Comparison of ENCODE assay signal across 14 cellular contexts in genomic region chr10:22278441-22278782, GRCh38. TPM values are rescaled to one million over a fixed set of nuclear protein-coding genes. Genes with fewer than 3 reads are reported as not detected.
DNase-seq lines count a peak whose midpoint lies in the region; ATAC-seq and TF ChIP-seq lines count a peak whose summit lies in the region.
"Had no signal": no experiment of that assay in that cellular context is flagged by ENCODE, and none has a peak within 500 bp of the region (broad histone marks: within the 10 kb centered on the region; RNA-seq: fewer than 3 reads in every experiment).

No MANE protein-coding gene starts in this region.

- H4K20me1 ChIP-seq in GM23338 (replicated peaks; ENCODE audit: insufficient read depth): no peaks in the 10 kb centered on the region

- peak overlapping the region; percentile 55 for H3K4me2 ChIP-seq in GM23338
- H3K4me2 ChIP-seq: KMS-11 had no signal

- 0 out of 2 replicates have a peak, but pooled peaks cover 5% of the 10 kb centered on the region for H3F3A ChIP-seq in GM23338 (replicated peaks; ENCODE audit: low read depth)

- H3K4me3 ChIP-seq in GM23338: no peak overlapping the region
- H3K4me3 ChIP-seq in iPS-20b (ENCODE audit: low read length): 0 out of 2 replicates have a peak overlapping the region, but pooled peaks have one; percentile 3

- no peak for ATAC-seq in GM23338
- ATAC-seq: CD8-positive, alpha-beta T cell had no signal

- no peak overlapping the region for H3K27ac Mint-ChIP-seq in GM23338
- H3K27ac Mint-ChIP-seq: CD8-positive, alpha-beta T cell had no signal

- H3K27me3 ChIP-seq in GM23338 (ENCODE audit: insufficient read depth): no peaks in the 10 kb centered on the region
- H3K27me3 ChIP-seq in iPS-20b (ENCODE audit: insufficient read depth, low read length): no peaks in the 10 kb centered on the region

- no peaks in the 10 kb centered on the region for H3K9me3 Mint-ChIP-seq in GM23338
- H3K9me3 Mint-ChIP-seq: CD8-positive, alpha-beta T cell had no signal

- no peaks in the 10 kb centered on the region for H3K36me3 Mint-ChIP-seq in GM23338 (ENCODE audit: low read depth)
- H3K36me3 Mint-ChIP-seq: CD8-positive, alpha-beta T cell had no signal

- H3K9me2 ChIP-seq in GM23338 (ENCODE audit: insufficient read depth): 0 out of 2 replicates have a peak, but pooled peaks cover 9% of the 10 kb centered on the region

- peaks cover 32% of the 10 kb centered on the region for H3K4me1 ChIP-seq in GM23338 (ENCODE audit: insufficient read depth)
- peaks cover 19% of the 10 kb centered on the region; the same call in 1 of the 2 replicates for H3K4me1 ChIP-seq in iPS-20b (ENCODE audit: insufficient read depth, low read length)

- H3K79me2 ChIP-seq in GM23338 (replicated peaks; ENCODE audit: insufficient read depth): no peaks in the 10 kb centered on the region

- H2AFZ ChIP-seq in GM23338: peak overlapping the region; percentile 49

- TF ChIP-seq CTCF in 22Rv1 (IDR thresholded peaks at IDR 0.05) (no peak), GM23338 (conservative IDR thresholded peaks at IDR 0.05; ENCODE audit: low read depth in 2 of 2) (no peak)

- H3K36me3 ChIP-seq in GM23338 (ENCODE audit: insufficient read depth) (no peaks in the 10 kb centered on the region), iPS-20b (ENCODE audit: insufficient read depth, low read depth, low read length) (no peaks in the 10 kb centered on the region)

- H3K9ac ChIP-seq in iPS-20b (ENCODE audit: low read depth, low read length): no peak overlapping the region
- H3K9ac ChIP-seq: KMS-11 had no signal

- H3K4me3 Mint-ChIP-seq in GM23338: no peak overlapping the region
- H3K4me3 Mint-ChIP-seq: CD8-positive, alpha-beta T cell had no signal

- H3K9me3 ChIP-seq in iPS-20b (ENCODE audit: insufficient read depth, low read depth, low read length): no peaks in the 10 kb centered on the region

- H3K27me3 Mint-ChIP-seq in GM23338 (ENCODE audit: insufficient read depth, low read depth, poor library complexity): peaks cover 12% of the 10 kb centered on the region

- peaks cover 30% of the 10 kb centered on the region for H3K4me1 Mint-ChIP-seq in GM23338

- DNase-seq in GM23338 (ENCODE audit: low spot score) (peak; percentile 2), RKO (ENCODE audit: low spot score) (peak; percentile 15), GF-D8 (lab: John Stamatoyannopoulos, UW) (no peak)
- DNase-seq in activated naive CD4-positive, alpha-beta T cell treated with Interleukin-2 at 50 U/mL for 16 hours: no peak
- no peak for DNase-seq in activated CD4-positive, alpha-beta T cell treated with anti-CD3 and anti-CD28 coated beads, Interleukin-2, amount 50 U/mL, for 4 hours
- DNase-seq: CD8-positive, alpha-beta T cell; DMS79 treated with DMSO at 0.1 percent for 48 hours; NCI-H1417 treated with DMSO at 0.1 percent for 48 hours; NCI-H1930; NCI-H345; NK-92 treated with Interleukin-12 subunit alpha and Interleukin-12 subunit beta, amount 100 ng/mL, for 24 hours had no signal

- H3K27ac ChIP-seq in 22Rv1 (peak overlapping the region; percentile 30; the same call in 1 of the 2 replicates), GM23338 (ENCODE audit: low read depth) (0 out of 2 replicates have a peak overlapping the region, but pooled peaks have one; percentile 35), iPS-20b (ENCODE audit: low read length) (no peak overlapping the region)
- H3K27ac ChIP-seq: KMS-11 had no signal

TF ChIP-seq in GM23338, 12 proteins besides CTCF, POLR2A, EP300 and RAD21 (continues in another document):
- TF ChIP-seq JUNB (IDR thresholded peaks at IDR 0.05; ENCODE audit: unreplicated experiment) (no peak), CREB1 (CRISPR knock-in tag; IDR thresholded peaks at IDR 0.05; ENCODE audit: low read depth) (no peak), REST (IDR thresholded peaks at IDR 0.05; ENCODE audit: unreplicated experiment) (no peak), ETS1 (IDR thresholded peaks at IDR 0.05) (no peak), EZH2 (IDR thresholded peaks at IDR 0.05; ENCODE audit: low read depth, unreplicated experiment) (no peak), ZNF331 (CRISPR knock-in tag; IDR thresholded peaks at IDR 0.05; ENCODE audit: low read depth) (no peak), EZH2phosphoT487 (IDR thresholded peaks at IDR 0.05; ENCODE audit: unreplicated experiment) (no peak), STAT1 (IDR thresholded peaks at IDR 0.05; ENCODE audit: unreplicated experiment) (no peak), ZNF114 (CRISPR knock-in tag; IDR thresholded peaks at IDR 0.05) (no peak)

RNA-seq across cellular contexts. Expression of gene COMMD3, which starts 37.8 kb away (rescaled TPM):
- 1.1 and 2.5 TPM in 2 replicates for total RNA-seq in GM23338 (2014; rRNA removed; shearing (Covaris generic))
- 5.2 and 6.0 TPM in 2 replicates for polyA plus RNA-seq in GM23338 (2016; fragmentation: Nextera tagmentation; extraction: Ambion mirVana)

RNA-seq across cellular contexts. Expression of gene BMI1, which starts 42.5 kb away (rescaled TPM):
- total RNA-seq in GM23338 (2014; rRNA removed; shearing (Covaris generic)): 9.7 and 10.7 TPM in 2 replicates
- polyA plus RNA-seq in GM23338 (2016; fragmentation: Nextera tagmentation; extraction: Ambion mirVana): 2.0 and 2.3 TPM in 2 replicates

Comparison
In these comparisons a context has a peak if more than half of its experiments do, and no peak if none do; other contexts are left out.
1. DNase-seq: peak in GM23338 (single experiment) and RKO (single experiment); none in activated naive CD4-positive, alpha-beta T cell treated with Interleukin-2 at 50 U/mL for 16 hours (single experiment), GF-D8 (single experiment) and activated CD4-positive, alpha-beta T cell treated with anti-CD3 and anti-CD28 coated beads, Interleukin-2, amount 50 U/mL, for 4 hours (0 of 2).